Comparison of ENCODE assay signal across 10 cellular contexts in the genomic region with DNA sequence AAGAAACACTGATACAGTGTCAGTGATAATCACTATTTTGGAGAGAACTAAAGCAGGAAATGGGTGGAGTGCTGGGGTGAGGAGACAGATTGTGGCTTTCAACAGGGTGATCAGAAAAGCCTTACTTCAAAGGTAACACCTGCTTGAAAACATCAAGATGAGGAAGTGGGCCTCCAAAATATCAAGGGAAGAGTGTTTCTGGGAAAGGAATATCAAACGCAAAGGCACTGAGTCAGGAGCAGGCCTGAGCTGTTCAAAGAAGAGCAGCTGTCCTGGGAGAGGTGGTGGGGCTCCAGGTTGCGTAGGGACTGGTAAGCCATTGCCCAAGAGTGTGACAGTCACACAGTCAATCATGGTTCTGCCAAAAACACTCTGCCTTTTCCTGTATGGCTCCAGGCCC. TPM values are rescaled to one million over a fixed set of nuclear protein-coding genes. Genes with fewer than 3 reads are reported as not detected.
A peak's percentile ranks its signal among the peaks of the same experiment; 100 is the strongest.
DNase-seq lines count a peak whose midpoint lies in the region; ATAC-seq and TF ChIP-seq lines count a peak whose summit lies in the region.
"Had no signal": no experiment of that assay in that cellular context is flagged by ENCODE, and none has a peak within 500 bp of the region (broad histone marks: within the 10 kb centered on the region; RNA-seq: fewer than 3 reads in every experiment).

No MANE protein-coding gene starts in this region.

- ATAC-seq in left lobe of liver = peak; percentile 59
- no peak for ATAC-seq in upper lobe of right lung
- ATAC-seq: HCT116 had no signal

- H3K4me3 ChIP-seq in upper lobe of right lung (no peak overlapping the region), stomach (no peak overlapping the region)

- WGBS in stomach, 5 donors = 69 to 88% (median 77%) methylated on average over 2 of the region's 2 CpGs

- H3K4me1 ChIP-seq in upper lobe of right lung (no peaks in the 10 kb centered on the region), stomach (peaks cover 12 to 53% (median 48%) of the 10 kb centered on the region in 4 donors)

- H3K36me3 ChIP-seq in upper lobe of right lung (no peaks in the 10 kb centered on the region), stomach (no peaks in the 10 kb centered on the region)

- no peak for TF ChIP-seq EP300 in stomach (IDR thresholded peaks at IDR 0.05)

- intact Hi-C loops in upper lobe of right lung (cut with DNase I) (no loop called here), stomach (cut with DNase I; ENCODE audit: low total_unique reads) (no loop called here)

- peak; percentile 19 to 79 (median 57) for DNase-seq in stimulated activated naive CD4-positive, alpha-beta T cell (lab: John Stamatoyannopoulos, UW)
- no peak for DNase-seq in stimulated activated naive CD4-positive, alpha-beta T cell treated with Interleukin-2 at 50 U/mL for 16 hours (lab: John Stamatoyannopoulos, UW)
- peak; percentile 9 for DNase-seq in activated T-cell treated with anti-CD3 and anti-CD28 coated beads for 1 hour (ENCODE audit: low read depth)
- DNase-seq in left lobe of liver (ENCODE audit: low spot score) = no peak
- DNase-seq in upper lobe of right lung = no peak
- no peak for DNase-seq in NCI-H1436 treated with DMSO at 0.1 percent for 48 hours (lab: John Stamatoyannopoulos, UW)
- no peak for DNase-seq in stomach
- no peak for DNase-seq in AG08396 (ENCODE audit: low spot score)
- DNase-seq: hippocampal formation had no signal

- H3K27ac ChIP-seq in upper lobe of right lung (peak overlapping the region; percentile 47), stomach (peak overlapping the region in 2 of 5 donors; percentile 10 to 64)

- TF ChIP-seq CTCF in upper lobe of right lung (IDR thresholded peaks at IDR 0.05) (no peak), stomach (IDR thresholded peaks at IDR 0.05) (no peak)

- no peaks in the 10 kb centered on the region for H3K27me3 ChIP-seq in upper lobe of right lung
- no peaks in the 10 kb centered on the region for H3K27me3 ChIP-seq in stomach

- H3K9me3 ChIP-seq in upper lobe of right lung = no peaks in the 10 kb centered on the region
- H3K9me3 ChIP-seq in stomach = no peaks in the 10 kb centered on the region

- TF ChIP-seq POLR2A in stomach (IDR thresholded peaks at IDR 0.05) = no peak

RNA-seq across cellular contexts. Expression of gene ATP1A1, which starts 47.1 kb away (rescaled TPM):
- total RNA-seq in left lobe of liver (110 TPM), upper lobe of right lung (628 TPM), stomach (100 to 1,000 TPM; 103 to 576 (median 286) TPM)
- polyA plus RNA-seq in stomach = 100 to 1,000 TPM in 2 of 3 donors, 10 to 100 TPM in 1; 49.9 to 210 (median 110) TPM

Comparison
In these comparisons a context has a peak if more than half of its experiments do, and no peak if none do; other contexts are left out.
1. DNase-seq: peak in stimulated activated naive CD4-positive, alpha-beta T cell (6 of 6) and activated T-cell treated with anti-CD3 and anti-CD28 coated beads for 1 hour (single experiment); none in stimulated activated naive CD4-positive, alpha-beta T cell treated with Interleukin-2 at 50 U/mL for 16 hours (single experiment), left lobe of liver (single experiment), upper lobe of right lung (single experiment), NCI-H1436 treated with DMSO at 0.1 percent for 48 hours (single experiment), stomach (single experiment) and AG08396 (single experiment).